Comparison of ENCODE assay signal across 9 cellular contexts in genomic region chr11:119103793-119104192, GRCh38. TPM values are rescaled to one million over a fixed set of nuclear protein-coding genes. Genes with fewer than 3 reads are reported as not detected.
A peak's percentile ranks its signal among the peaks of the same experiment; 100 is the strongest.
DNase-seq lines count a peak whose midpoint lies in the region; ATAC-seq, FAIRE-seq and TF ChIP-seq lines count a peak whose summit lies in the region.
"Had no signal": no experiment of that assay in that cellular context is flagged by ENCODE, and none has a peak within 500 bp of the region (broad histone marks: within the 10 kb centered on the region; RNA-seq: fewer than 3 reads in every experiment).

No MANE protein-coding gene starts in this region.

- no peak for TF ChIP-seq EP300 in GM12878 (IDR thresholded peaks at IDR 0.05; ENCODE audit: borderline replicate concordance in 1 of 2, control insufficient read depth in 1 of 2, low read depth in 2 of 2, low read length in 2 of 2)

- H3K9ac ChIP-seq in mammary epithelial cell (ENCODE audit: insufficient read depth, low read length): no peak overlapping the region
- H3K9ac ChIP-seq in GM12878 (ENCODE audit: control insufficient read depth, insufficient read depth, low read length): no peak overlapping the region

- no peak overlapping the region for H2AFZ ChIP-seq in mammary epithelial cell (ENCODE audit: low read depth, low read length)
- H2AFZ ChIP-seq in GM12878 (ENCODE audit: control insufficient read depth, low read depth, low read length): no peak overlapping the region

- peaks cover 38% of the 10 kb centered on the region for H3K79me2 ChIP-seq in mammary epithelial cell (ENCODE audit: insufficient read depth, low read length)
- H3K79me2 ChIP-seq in GM12878 (ENCODE audit: control insufficient read depth, insufficient read depth, low read length): peaks cover 44% of the 10 kb centered on the region

- TF ChIP-seq POLR2A in GM12878 (IDR thresholded peaks at IDR 0.05; ENCODE audit: low read depth, low read length): no peak

- H3K4me3 ChIP-seq in mammary epithelial cell (replicated peaks in 1 of 3; ENCODE audit: insufficient read depth in 1 of 3, low read depth in 2 of 3, low read length in 3 of 3): no peak overlapping the region
- H3K4me3 ChIP-seq in GM12878: no peak overlapping the region

- H3K9me3 ChIP-seq in mammary epithelial cell (replicated peaks; ENCODE audit: insufficient read depth, low read length) (no peaks in the 10 kb centered on the region), GM12878 (replicated peaks; ENCODE audit: control insufficient read depth, insufficient read depth, low read length) (no peaks in the 10 kb centered on the region)

- 0 out of 2 replicates have a peak, but pooled peaks have one; percentile 7 for TF ChIP-seq RAD21 in GM12878 (IDR thresholded peaks at IDR 0.05; ENCODE audit: insufficient read depth, low read depth, low read length)

- SMC1A ChIA-PET in GM12878 (lab: Charles Lee; ENCODE audit: uncharacterized antibody, unreplicated experiment): interaction anchor here (1.2 kb wide), 1 partner anchor 92 kb away, joined by 4 read pairs; no protein-coding TSS in a partner anchor

- H4K20me1 ChIP-seq in mammary epithelial cell (ENCODE audit: insufficient read depth, low read length) (no peaks in the 10 kb centered on the region), GM12878 (ENCODE audit: control insufficient read depth, insufficient read depth) (no peaks in the 10 kb centered on the region)

- peaks cover 15% of the 10 kb centered on the region for H3K36me3 Mint-ChIP-seq in MCF 10A (ENCODE audit: insufficient read depth, unreplicated experiment)

- H3K27ac ChIP-seq in mammary epithelial cell (ENCODE audit: insufficient read depth, low read depth, low read length) (no peak overlapping the region), GM12878 (ENCODE audit: control insufficient read depth, insufficient read depth) (no peak overlapping the region)

- ATAC-seq in GM12878 (no peak), HG02970 (IDR thresholded peaks at IDR 0.05; ENCODE audit: low FRiP score, unreplicated experiment) (no peak), HG03196 (IDR thresholded peaks at IDR 0.05; ENCODE audit: unreplicated experiment) (no peak)

- no peak for FAIRE-seq in GM12878 (lab: Jason Lieb, UNC)

- H3K27me3 ChIP-seq in mammary epithelial cell (ENCODE audit: insufficient read depth, low read length): no peaks in the 10 kb centered on the region
- no peaks in the 10 kb centered on the region for H3K27me3 ChIP-seq in GM12878 (replicated peaks in 1 of 2; ENCODE audit: control insufficient read depth in 2 of 2, insufficient read depth in 2 of 2, low read length in 1 of 2)

- peak overlapping the region; percentile 33 for H3K4me3 Mint-ChIP-seq in MCF 10A (ENCODE audit: unreplicated experiment)

- RAD21 ChIA-PET in GM12878 (lab: Charles Lee; ENCODE audit: unreplicated experiment): no interaction called here

- peaks cover 29% of the 10 kb centered on the region for H3K4me1 ChIP-seq in mammary epithelial cell (ENCODE audit: insufficient read depth, low read length)
- H3K4me1 ChIP-seq in GM12878 (ENCODE audit: control insufficient read depth, insufficient read depth, low read length): peaks cover 27% of the 10 kb centered on the region

- H3K27ac Mint-ChIP-seq in MCF 10A (ENCODE audit: low read depth, unreplicated experiment): peak overlapping the region; percentile 99

- in situ Hi-C loops in mammary epithelial cell (cut with MboI; ENCODE audit: low sequenced_read_pairs in 2 of 2): loop anchor here in 1 of 2 donors (5.0 kb wide), 1 partner anchor 94 kb away; no protein-coding TSS in a partner anchor
- in situ Hi-C loops in GM12878 (cut with MboI): no loop called here

- H3K36me3 ChIP-seq in mammary epithelial cell (ENCODE audit: insufficient read depth, low read length) (peaks cover 1% of the 10 kb centered on the region), GM12878 (ENCODE audit: control insufficient read depth in 2 of 2, insufficient read depth in 2 of 2, low read length in 1 of 2) (no peaks in the 10 kb centered on the region)

- H3K4me1 Mint-ChIP-seq in MCF 10A (ENCODE audit: insufficient read depth, unreplicated experiment): peaks cover 20% of the 10 kb centered on the region

- intact Hi-C loops in MCF 10A (cut with micrococcal nuclease): loop anchor here (10.0 kb wide), 1 partner anchor 181 kb away; no protein-coding TSS in a partner anchor
- intact Hi-C loops in mammary epithelial cell (cut with micrococcal nuclease): loop anchor here (2.0 to 10.0 kb wide), 5 partner anchors 17 to 591 kb away; partner anchors contain the start of genes BCL9L and HINFP
- intact Hi-C loops in GM12878 (cut with micrococcal nuclease; ENCODE audit: unreplicated experiment): loop anchor here (5.0 kb wide), 2 partner anchors 86 to 176 kb away; partner anchors contain the start of genes BCL9L, RPS25 and TRAPPC4

- POLR2A ChIA-PET in MCF 10A (lab: Yijun Ruan, JAX) (interaction anchor here (2.2 to 9.3 kb wide), 3 partner anchors 17 to 86 kb away, joined by 22 to 149 read pairs (median 35); partner anchors contain the start of genes HINFP, RPS25, TRAPPC4 and VPS11), GM12878 (lab: Charles Lee) (interaction anchor here (0.9 kb wide), 1 partner anchor 17 kb away, joined by 3 read pairs; no protein-coding TSS in a partner anchor)

- no peak for DNase-seq in MCF 10A (ENCODE audit: unreplicated experiment)
- no peak for DNase-seq in mammary epithelial cell
- DNase-seq in NCI-H2171 treated with DMSO at 0.1 percent for 48 hours (lab: John Stamatoyannopoulos, UW): peak; percentile 77
- DNase-seq in GM12878 (ENCODE audit: low read depth, low spot score): no peak
- peak; percentile 31 for DNase-seq in superior temporal gyrus (ENCODE audit: extremely low spot score)
- DNase-seq in COR-L47 (lab: John Stamatoyannopoulos, UW): no peak
- DNase-seq: activated CD4-positive, alpha-beta T cell treated with anti-CD3 and anti-CD28 coated beads for 48 hours had no signal

- CTCF ChIA-PET in MCF 10A (lab: Yijun Ruan, JAX): interaction anchor here (0.6 to 1.6 kb wide), 2 partner anchors 9 to 19 kb away, joined by 3 to 7 read pairs; no protein-coding TSS in a partner anchor
- CTCF ChIA-PET in mammary epithelial cell (lab: Charles Lee; ENCODE audit: low non-redundant PET): no interaction called here
- CTCF ChIA-PET in GM12878 (lab: Yijun Ruan, JAX): no interaction called here

- no peak for TF ChIP-seq CTCF in MCF 10A (IDR thresholded peaks at IDR 0.05; ENCODE audit: unreplicated experiment)
- TF ChIP-seq CTCF in mammary epithelial cell (conservative IDR thresholded peaks at IDR 0.05 in 1 of 2, IDR thresholded peaks at IDR 0.05 in 1 of 2; ENCODE audit: extremely low read depth in 1 of 2, insufficient read depth in 1 of 2, low read depth in 1 of 2, low read length in 2 of 2): no peak
- TF ChIP-seq CTCF in GM12878 (IDR thresholded peaks at IDR 0.05 in 2 of 3, conservative IDR thresholded peaks at IDR 0.05 in 1 of 3; ENCODE audit: control insufficient read depth in 2 of 3, extremely low read depth in 1 of 3, insufficient read depth in 1 of 3, low read depth in 3 of 3, low read length in 3 of 3): peak in 1 of 3 experiments; percentile 10; a peak in 1 of 6 replicates

- WGBS in mammary epithelial cell (ENCODE audit: low coverage, missing lambda C conversion rate): 68% methylated on average over 4 of the region's 4 CpGs
- 62% methylated on average over 4 of the region's 4 CpGs for WGBS in GM12878 (ENCODE audit: insufficient coverage, insufficient replicate concordance, low lambda C conversion rate, missing lambda C conversion rate)

- no peaks in the 10 kb centered on the region for H3K27me3 Mint-ChIP-seq in MCF 10A (ENCODE audit: insufficient read depth, unreplicated experiment)

- no TSS peak for BruUV-seq in MCF 10A (replicated peaks; lab: Mats Ljungman, UMichigan)
- BruUV-seq in mammary epithelial cell (replicated peaks; lab: Mats Ljungman, UMichigan): no TSS peak
- BruUV-seq in GM12878 (replicated peaks; lab: Mats Ljungman, UMichigan): no TSS peak

- dilution Hi-C loops in mammary epithelial cell (cut with HindIII; ENCODE audit: low sequenced_read_pairs): loop anchor here (5.0 to 25.0 kb wide), 2 partner anchors 86 to 609 kb away; partner anchors contain the start of genes RPS25 and TRAPPC4

- H3K9me3 Mint-ChIP-seq in MCF 10A (ENCODE audit: unreplicated experiment): no peaks in the 10 kb centered on the region

- H3K4me2 ChIP-seq in mammary epithelial cell (ENCODE audit: insufficient read depth, low read depth, low read length): no peak overlapping the region
- no peak overlapping the region for H3K4me2 ChIP-seq in GM12878 (ENCODE audit: control insufficient read depth, insufficient read depth)

RNA-seq across cellular contexts. Expression of gene DPAGT1, which starts 2.1 kb away (rescaled TPM):
- total RNA-seq in MCF 10A (2022) (55.6 and 58.8 TPM in 2 replicates), mammary epithelial cell (10 to 100 TPM; 22.2 to 49.3 TPM), GM12878 (2014; rRNA removed) (34.8 and 38.3 TPM in 2 replicates), GM12878 (2014; rRNA removed; fragmentation: Illumina TruSeq; extraction: Trizol) (16.9 and 20.5 TPM in 2 replicates), GM12878 (2021) (46.6 and 54.8 TPM in 2 replicates)
- polyA plus RNA-seq in mammary epithelial cell (66.1 TPM), GM12878 (2011; rRNA removed) (36.2 and 65.5 TPM in 2 replicates), GM12878 (2014; fragmentation: Illumina TruSeq; extraction: Trizol) (53.7 and 54.1 TPM in 2 replicates), GM12878 (2014; fragmentation: Nextera tagmentation; extraction: Ambion mirVana) (10 to 100 TPM; 33.0 to 47.8 TPM), GM12878 (2014; rRNA removed) (48.9 and 57.6 TPM in 2 replicates), GM12878 (2016; fragmentation: Nextera tagmentation; extraction: Ambion mirVana) (10 to 100 TPM; 93.1 to 95.6 TPM)
- polyA minus RNA-seq in mammary epithelial cell: 97.3 TPM
- total RNA-seq in GM12878 (2013; cell fraction: nucleolus; rRNA removed): 45.8 and 50.1 TPM in 2 replicates
- 18.8 TPM for polyA plus RNA-seq in GM12878 (2011; ENCODE audit: low read depth)
- polyA plus RNA-seq in GM12878 (2011; cell fraction: cytosol; rRNA removed): 80.5 and 114 TPM in 2 replicates
- 206 and 226 TPM in 2 replicates for polyA plus RNA-seq in GM12878 (2011; cell fraction: nucleus; rRNA removed)
- polyA plus RNA-seq in GM12878 (2012): 20.7 and 24.9 TPM in 2 replicates
- polyA minus RNA-seq in GM12878 (2011; rRNA and poly(A)+ RNA removed): 59.2 and 67.6 TPM in 2 replicates
- 12.3 and 27.4 TPM in 2 replicates for polyA minus RNA-seq in GM12878 (2011; cell fraction: cytosol; rRNA and poly(A)+ RNA removed)
- polyA minus RNA-seq in GM12878 (2011; cell fraction: nucleus; rRNA and poly(A)+ RNA removed): 46.2 and 64.6 TPM in 2 replicates

RNA-seq across cellular contexts. Expression of gene C2CD2L, which starts 3.4 kb away (rescaled TPM):
- 13.5 and 15.4 TPM in 2 replicates for total RNA-seq in MCF 10A (2022)
- total RNA-seq in mammary epithelial cell: 1 to 10 TPM; 3.2 to 7.2 TPM
- polyA plus RNA-seq in mammary epithelial cell: 4.9 TPM
- polyA minus RNA-seq in mammary epithelial cell: 17.8 TPM
- total RNA-seq in GM12878 (2013; cell fraction: nucleolus; rRNA removed): 17.0 and 19.5 TPM in 2 replicates
- total RNA-seq in GM12878 (2014; rRNA removed): 4.7 and 4.9 TPM in 2 replicates
- 3.9 and 4.8 TPM in 2 replicates for total RNA-seq in GM12878 (2014; rRNA removed; fragmentation: Illumina TruSeq; extraction: Trizol)
- 9.6 and 11.0 TPM in 2 replicates for total RNA-seq in GM12878 (2021)
- 2.8 TPM for polyA plus RNA-seq in GM12878 (2011; ENCODE audit: low read depth)
- polyA plus RNA-seq in GM12878 (2011; rRNA removed): 2.9 and 5.2 TPM in 2 replicates
- polyA plus RNA-seq in GM12878 (2011; cell fraction: cytosol; rRNA removed): 6.3 and 7.7 TPM in 2 replicates
- 30.6 and 39.5 TPM in 2 replicates for polyA plus RNA-seq in GM12878 (2011; cell fraction: nucleus; rRNA removed)
- 5.1 and 6.4 TPM in 2 replicates for polyA plus RNA-seq in GM12878 (2012)
- 2.7 and 7.3 TPM in 2 replicates for polyA plus RNA-seq in GM12878 (2014; fragmentation: Illumina TruSeq; extraction: Trizol)
- polyA plus RNA-seq in GM12878 (2014; fragmentation: Nextera tagmentation; extraction: Ambion mirVana): under 1 TPM; 0.21 to 0.42 TPM
- 7.4 and 10.5 TPM in 2 replicates for polyA plus RNA-seq in GM12878 (2014; rRNA removed)
- polyA plus RNA-seq in GM12878 (2016; fragmentation: Nextera tagmentation; extraction: Ambion mirVana): 1 to 10 TPM; 3.1 to 5.5 TPM
- 6.0 and 14.5 TPM in 2 replicates for polyA minus RNA-seq in GM12878 (2011; rRNA and poly(A)+ RNA removed)
- 3.7 and 5.4 TPM in 2 replicates for polyA minus RNA-seq in GM12878 (2011; cell fraction: cytosol; rRNA and poly(A)+ RNA removed)
- 15.1 and 20.1 TPM in 2 replicates for polyA minus RNA-seq in GM12878 (2011; cell fraction: nucleus; rRNA and poly(A)+ RNA removed)

RNA-seq across cellular contexts. Expression of gene HINFP, which starts 17.6 kb away (rescaled TPM):
- total RNA-seq in MCF 10A (2022): 23.4 and 26.2 TPM in 2 replicates
- total RNA-seq in mammary epithelial cell: 10 to 100 TPM; 23.7 to 26.8 TPM
- 16.1 TPM for polyA plus RNA-seq in mammary epithelial cell
- 21.8 TPM for polyA minus RNA-seq in mammary epithelial cell
- 91.4 and 92.0 TPM in 2 replicates for total RNA-seq in GM12878 (2013; cell fraction: nucleolus; rRNA removed)
- 17.9 and 18.0 TPM in 2 replicates for total RNA-seq in GM12878 (2014; rRNA removed)
- total RNA-seq in GM12878 (2014; rRNA removed; fragmentation: Illumina TruSeq; extraction: Trizol): 12.2 and 15.1 TPM in 2 replicates
- 16.1 and 24.5 TPM in 2 replicates for total RNA-seq in GM12878 (2021)
- 11.3 TPM for polyA plus RNA-seq in GM12878 (2011; ENCODE audit: low read depth)
- 16.2 and 25.9 TPM in 2 replicates for polyA plus RNA-seq in GM12878 (2011; rRNA removed)
- polyA plus RNA-seq in GM12878 (2011; cell fraction: cytosol; rRNA removed): 30.6 and 33.3 TPM in 2 replicates
- 64.3 and 75.7 TPM in 2 replicates for polyA plus RNA-seq in GM12878 (2011; cell fraction: nucleus; rRNA removed)
- polyA plus RNA-seq in GM12878 (2012): 16.4 and 19.0 TPM in 2 replicates
- 18.1 and 18.6 TPM in 2 replicates for polyA plus RNA-seq in GM12878 (2014; fragmentation: Illumina TruSeq; extraction: Trizol)
- 10 to 100 TPM; 13.1 to 18.9 TPM for polyA plus RNA-seq in GM12878 (2014; fragmentation: Nextera tagmentation; extraction: Ambion mirVana)
- polyA plus RNA-seq in GM12878 (2014; rRNA removed): 26.3 and 27.4 TPM in 2 replicates
- 10 to 100 TPM; 17.9 to 18.6 TPM for polyA plus RNA-seq in GM12878 (2016; fragmentation: Nextera tagmentation; extraction: Ambion mirVana)
- polyA minus RNA-seq in GM12878 (2011; rRNA and poly(A)+ RNA removed): 28.8 and 39.4 TPM in 2 replicates
- 10.4 and 12.2 TPM in 2 replicates for polyA minus RNA-seq in GM12878 (2011; cell fraction: cytosol; rRNA and poly(A)+ RNA removed)
- 28.4 and 41.1 TPM in 2 replicates for polyA minus RNA-seq in GM12878 (2011; cell fraction: nucleus; rRNA and poly(A)+ RNA removed)

RNA-seq across cellular contexts. Expression of gene HMBS, which starts 19.1 kb away (rescaled TPM):
- total RNA-seq in MCF 10A (2022) (38.4 and 51.3 TPM in 2 replicates), mammary epithelial cell (10 to 100 TPM in 1 of 2 donors, 1 to 10 TPM in 1; 8.2 to 40.6 TPM), GM12878 (2014; rRNA removed) (15.8 and 20.8 TPM in 2 replicates), GM12878 (2014; rRNA removed; fragmentation: Illumina TruSeq; extraction: Trizol) (20.3 and 21.2 TPM in 2 replicates), GM12878 (2021) (50.6 and 53.0 TPM in 2 replicates)
- polyA plus RNA-seq in mammary epithelial cell (61.3 TPM), GM12878 (2011; rRNA removed) (39.6 and 52.0 TPM in 2 replicates), GM12878 (2014; fragmentation: Illumina TruSeq; extraction: Trizol) (39.3 and 47.4 TPM in 2 replicates), GM12878 (2014; fragmentation: Nextera tagmentation; extraction: Ambion mirVana) (10 to 100 TPM; 17.7 to 27.6 TPM), GM12878 (2014; rRNA removed) (54.5 and 63.0 TPM in 2 replicates), GM12878 (2016; fragmentation: Nextera tagmentation; extraction: Ambion mirVana) (10 to 100 TPM; 92.4 to 96.7 TPM)
- polyA minus RNA-seq in mammary epithelial cell: 69.8 TPM
- total RNA-seq in GM12878 (2013; cell fraction: nucleolus; rRNA removed): 13.3 and 13.5 TPM in 2 replicates
- 18.7 TPM for polyA plus RNA-seq in GM12878 (2011; ENCODE audit: low read depth)
- 65.9 and 86.7 TPM in 2 replicates for polyA plus RNA-seq in GM12878 (2011; cell fraction: cytosol; rRNA removed)
- polyA plus RNA-seq in GM12878 (2011; cell fraction: nucleus; rRNA removed): 84.9 and 101 TPM in 2 replicates
- 19.2 and 23.6 TPM in 2 replicates for polyA plus RNA-seq in GM12878 (2012)
- polyA minus RNA-seq in GM12878 (2011; rRNA and poly(A)+ RNA removed): 39.4 and 52.7 TPM in 2 replicates
- polyA minus RNA-seq in GM12878 (2011; cell fraction: cytosol; rRNA and poly(A)+ RNA removed): 16.6 and 17.5 TPM in 2 replicates
- 21.2 and 24.7 TPM in 2 replicates for polyA minus RNA-seq in GM12878 (2011; cell fraction: nucleus; rRNA and poly(A)+ RNA removed)

RNA-seq across cellular contexts. Expression of gene VPS11, which starts 36.2 kb away (rescaled TPM):
- total RNA-seq in MCF 10A (2022) (16.2 and 21.8 TPM in 2 replicates), mammary epithelial cell (10 to 100 TPM; 17.6 to 24.3 TPM), GM12878 (2014; rRNA removed) (24.2 and 25.3 TPM in 2 replicates), GM12878 (2014; rRNA removed; fragmentation: Illumina TruSeq; extraction: Trizol) (24.4 and 24.9 TPM in 2 replicates), GM12878 (2021) (22.9 and 25.9 TPM in 2 replicates)
- polyA plus RNA-seq in mammary epithelial cell (9.0 TPM), GM12878 (2011; rRNA removed) (8.1 and 15.8 TPM in 2 replicates), GM12878 (2014; fragmentation: Illumina TruSeq; extraction: Trizol) (25.1 and 25.8 TPM in 2 replicates), GM12878 (2014; fragmentation: Nextera tagmentation; extraction: Ambion mirVana) (10 to 100 TPM; 18.3 to 18.9 TPM), GM12878 (2014; rRNA removed) (26.4 and 30.3 TPM in 2 replicates), GM12878 (2016; fragmentation: Nextera tagmentation; extraction: Ambion mirVana) (10 to 100 TPM; 24.6 to 26.2 TPM)
- 41.6 TPM for polyA minus RNA-seq in mammary epithelial cell
- 28.5 and 34.5 TPM in 2 replicates for total RNA-seq in GM12878 (2013; cell fraction: nucleolus; rRNA removed)
- 26.6 TPM for polyA plus RNA-seq in GM12878 (2011; ENCODE audit: low read depth)
- polyA plus RNA-seq in GM12878 (2011; cell fraction: cytosol; rRNA removed): 22.4 and 23.1 TPM in 2 replicates
- 38.6 and 45.8 TPM in 2 replicates for polyA plus RNA-seq in GM12878 (2011; cell fraction: nucleus; rRNA removed)
- 28.0 and 30.9 TPM in 2 replicates for polyA plus RNA-seq in GM12878 (2012)
- 23.1 and 26.7 TPM in 2 replicates for polyA minus RNA-seq in GM12878 (2011; rRNA and poly(A)+ RNA removed)
- polyA minus RNA-seq in GM12878 (2011; cell fraction: cytosol; rRNA and poly(A)+ RNA removed): 6.8 and 11.9 TPM in 2 replicates
- 11.0 and 19.9 TPM in 2 replicates for polyA minus RNA-seq in GM12878 (2011; cell fraction: nucleus; rRNA and poly(A)+ RNA removed)

Comparison
In these comparisons a context has a peak if more than half of its experiments do, and no peak if none do; other contexts are left out.
1. DNase-seq: peak in NCI-H2171 treated with DMSO at 0.1 percent for 48 hours (single experiment) and superior temporal gyrus (single experiment); none in MCF 10A (single experiment), mammary epithelial cell (single experiment), GM12878 (single experiment) and COR-L47 (single experiment).